ENCODE assay signal across 18 cellular contexts in genomic region chr5:66848749-66849641, GRCh38.
DNase-seq lines count a peak whose midpoint lies in the region; ATAC-seq and TF ChIP-seq lines count a peak whose summit lies in the region.
"Had no signal": no experiment of that assay in that cellular context is flagged by ENCODE, and none has a peak within 500 bp of the region (broad histone marks: within the 10 kb centered on the region; RNA-seq: fewer than 3 reads in every experiment).

No MANE protein-coding gene starts in this region.

- no peaks in the 10 kb centered on the region for H3K79me2 ChIP-seq in hepatocyte

- H4K5ac ChIP-seq in IMR-90 (ENCODE audit: low read depth, low read length) = no peak overlapping the region

- peak overlapping the region; percentile 86 for H4K91ac ChIP-seq in IMR-90 (ENCODE audit: insufficient read depth, low read depth, low read length)

- H4K8ac ChIP-seq in IMR-90 (ENCODE audit: low read depth in 2 of 2, low read length in 2 of 2) = peak overlapping the region; percentile 47 to 50; a peak in 2 of 4 replicates

- H3K14ac ChIP-seq in IMR-90 (replicated peaks; ENCODE audit: low read depth, low read length) = peak overlapping the region; percentile 56; the same call in 1 of the 2 replicates

- H3K4me2 ChIP-seq in IMR-90 (ENCODE audit: low read depth, low read length) (peak overlapping the region; percentile 42; the same call in 1 of the 2 replicates), hepatocyte (no peak overlapping the region)

- H3K4ac ChIP-seq in IMR-90 (ENCODE audit: low read depth, low read length) = peak overlapping the region; percentile 80

- H3K4me3 Mint-ChIP-seq in CD4-positive, alpha-beta memory T cell = no peak overlapping the region
- H3K4me3 Mint-ChIP-seq: natural killer cell treated with Interleukin-12 subunit alpha and Interleukin-12 subunit beta and Interleukin-15 and Interleukin-18, amount 100 ng/mL, for 72 hours; WTC11 had no signal

- H3K27ac ChIP-seq in IMR-90 (ENCODE audit: insufficient read depth, low read length) (peak overlapping the region; percentile 40; the same call in 1 of the 2 replicates), brain microvascular endothelial cell (no peak overlapping the region), hepatocyte (peak overlapping the region; percentile 57)
- no peak overlapping the region for H3K27ac ChIP-seq in CD4-positive, alpha-beta memory T cell (ENCODE audit: low read depth, low read length)

- CTCF ChIA-PET in IMR-90 (lab: Yijun Ruan, JAX) = interaction anchor here (1.5 kb wide), 1 partner anchor 10 kb away, joined by 3 read pairs; no protein-coding TSS in a partner anchor
- CTCF ChIA-PET in CD4-positive, alpha-beta memory T cell (lab: Charles Lee; ENCODE audit: partially characterized antibody) = interaction anchor here (1.4 kb wide), 1 partner anchor 9 kb away, joined by 5 read pairs; no protein-coding TSS in a partner anchor

- peak overlapping the region; percentile 58; the same call in 1 of the 2 replicates for H2AK5ac ChIP-seq in IMR-90 (ENCODE audit: low read depth, low read length)

- H2AFZ ChIP-seq in IMR-90 (replicated peaks; ENCODE audit: low read length, poor library complexity) (no peak overlapping the region), hepatocyte (no peak overlapping the region)

- H2BK15ac ChIP-seq in IMR-90 (ENCODE audit: low read depth, low read length) = 0 out of 3 replicates have a peak overlapping the region, but pooled peaks have one; percentile 27

- no peak for TF ChIP-seq POLR2A in IMR-90 (IDR thresholded peaks at IDR 0.05; ENCODE audit: low read depth, low read length)

- no CpG with 5 or more reads among the region's 10 CpGs for WGBS in IMR-90 (ENCODE audit: extremely low coverage in 2 of 2, insufficient read length in 1 of 2), 2 experiments
- WGBS in hepatocyte (ENCODE audit: low lambda C conversion rate, missing lambda C conversion rate) = 68% methylated on average over 10 of the region's 10 CpGs

- no peaks in the 10 kb centered on the region for H3K36me3 Mint-ChIP-seq in CD4-positive, alpha-beta memory T cell
- H3K36me3 Mint-ChIP-seq: WTC11 had no signal

- no peak overlapping the region for H3K56ac ChIP-seq in IMR-90 (ENCODE audit: extremely low read depth, insufficient read depth, low read length)

- in situ Hi-C loops in IMR-90 (cut with MboI; ENCODE audit: low sequenced_read_pairs) (no loop called here), brain microvascular endothelial cell (cut with HindIII; ENCODE audit: low pct_ligation_motif_present, low sequenced_read_pairs) (no loop called here)

- no peak overlapping the region for H3K27ac Mint-ChIP-seq in CD4-positive, alpha-beta memory T cell
- H3K27ac Mint-ChIP-seq: WTC11 had no signal

- no peak overlapping the region for H3K23ac ChIP-seq in IMR-90 (ENCODE audit: low read depth, low read length)

- peak; percentile 51; the same call in 1 of the 2 replicates for ATAC-seq in IMR-90 (ENCODE audit: low read depth)
- ATAC-seq in HG03565 (IDR thresholded peaks at IDR 0.05; ENCODE audit: unreplicated experiment) = no peak
- ATAC-seq: WTC11 had no signal

- POLR2A ChIA-PET in IMR-90 (lab: Charles Lee; ENCODE audit: unreplicated experiment) = no interaction called here
- POLR2A ChIA-PET in CD4-positive, alpha-beta memory T cell (lab: Charles Lee; ENCODE audit: partially characterized antibody) = no interaction called here

- peaks cover 0 to 2% (median 0%) of the 10 kb centered on the region in 8 donors for H3K9me3 Mint-ChIP-seq in CD4-positive, alpha-beta memory T cell
- H3K9me3 Mint-ChIP-seq: natural killer cell treated with Interleukin-12 subunit alpha and Interleukin-12 subunit beta and Interleukin-15 and Interleukin-18, amount 100 ng/mL, for 72 hours had no signal

- peak overlapping the region; percentile 91 for H2BK20ac ChIP-seq in IMR-90 (ENCODE audit: low read depth, low read length)

- H2AK9ac ChIP-seq in IMR-90 (replicated peaks; ENCODE audit: low read depth, low read length, poor library complexity) = no peak overlapping the region

- no peaks in the 10 kb centered on the region for H3K27me3 ChIP-seq in IMR-90 (ENCODE audit: control insufficient read depth, insufficient read depth, low read length)
- no peaks in the 10 kb centered on the region for H3K27me3 ChIP-seq in brain microvascular endothelial cell (replicated peaks)
- no peaks in the 10 kb centered on the region for H3K27me3 ChIP-seq in hepatocyte
- H3K27me3 ChIP-seq in CD4-positive, alpha-beta memory T cell (ENCODE audit: insufficient read depth, low read length) = no peaks in the 10 kb centered on the region

- H3K9me1 ChIP-seq in IMR-90 (ENCODE audit: insufficient read depth, low read length) = no peaks in the 10 kb centered on the region

- peaks cover 5 to 9% of the 10 kb centered on the region in 2 donors for H3K27me3 Mint-ChIP-seq in CD4-positive, alpha-beta memory T cell

- H3K18ac ChIP-seq in IMR-90 (ENCODE audit: low read depth, low read length) = peak overlapping the region; percentile 41; the same call in 1 of the 2 replicates

- no peaks in the 10 kb centered on the region for H3K9me2 ChIP-seq in hepatocyte (replicated peaks; ENCODE audit: insufficient read depth)

- no peaks in the 10 kb centered on the region for H3K4me1 Mint-ChIP-seq in CD4-positive, alpha-beta memory T cell

- intact Hi-C loops in IMR-90 (cut with micrococcal nuclease) = no loop called here
- intact Hi-C loops in CD4-positive, alpha-beta memory T cell (cut with micrococcal nuclease) = no loop called here

- no peak overlapping the region for H3K4me3 ChIP-seq in AG10803 (ENCODE audit: low read length)
- H3K4me3 ChIP-seq in IMR-90 (ENCODE audit: insufficient read depth, low read depth, low read length) = no peak overlapping the region
- H3K4me3 ChIP-seq in brain microvascular endothelial cell (ENCODE audit: low read depth, low read length) = no peak overlapping the region
- no peak overlapping the region for H3K4me3 ChIP-seq in hepatocyte
- H3K4me3 ChIP-seq in CD4-positive, alpha-beta memory T cell (ENCODE audit: low read length in 2 of 2) = no peak overlapping the region

- peak overlapping the region; percentile 80 for H2BK120ac ChIP-seq in IMR-90 (ENCODE audit: low read depth, low read length)

- no peaks in the 10 kb centered on the region for H3K36me3 ChIP-seq in IMR-90 (ENCODE audit: control insufficient read depth, insufficient read depth, low read length)
- no peaks in the 10 kb centered on the region for H3K36me3 ChIP-seq in brain microvascular endothelial cell (replicated peaks)
- no peaks in the 10 kb centered on the region for H3K36me3 ChIP-seq in hepatocyte (replicated peaks; ENCODE audit: insufficient read depth, low read depth)
- no peaks in the 10 kb centered on the region for H3K36me3 ChIP-seq in CD4-positive, alpha-beta memory T cell (ENCODE audit: insufficient read depth, low read length)

- BruUV-seq in IMR-90 (replicated peaks; lab: Mats Ljungman, UMichigan) = no TSS peak

- H2BK5ac ChIP-seq in IMR-90 (ENCODE audit: low read depth, low read length, poor library complexity, severe bottlenecking) = no peak overlapping the region

- no peaks in the 10 kb centered on the region for H3K79me1 ChIP-seq in IMR-90 (ENCODE audit: low read depth in 1 of 2, low read length in 2 of 2)

- no peak overlapping the region for H3K9ac ChIP-seq in IMR-90 (ENCODE audit: low read depth, low read length)

- peak; percentile 65 for DNase-seq in AG10803 (ENCODE audit: low read depth)
- DNase-seq in IMR-90 = peak; percentile 79
- DNase-seq in brain microvascular endothelial cell = peak; percentile 23
- no peak for DNase-seq in hepatocyte (ENCODE audit: low spot score)
- DNase-seq in mucosa of gallbladder (ENCODE audit: low spot score) = no peak
- no peak for DNase-seq in NCI-H524 (lab: John Stamatoyannopoulos, UW)
- no peak for DNase-seq in CD4-positive, alpha-beta memory T cell
- DNase-seq: activated effector memory CD4-positive, alpha-beta T cell treated with anti-CD3 and anti-CD28 coated beads, Interleukin-2, amount 50 U/mL, for 16 hours; AML-193; DMS153; foreskin melanocyte; Karpas-422; NCI-H1436 treated with DMSO at 0.1 percent for 48 hours; NCI-H446 treated with DMSO at 0.1 percent for 48 hours; substantia nigra had no signal

- TF ChIP-seq CTCF in AG10803 (conservative IDR thresholded peaks at IDR 0.05; ENCODE audit: low read length) (no peak), IMR-90 (conservative IDR thresholded peaks at IDR 0.05; ENCODE audit: low read depth, low read length) (no peak), brain microvascular endothelial cell (IDR thresholded peaks at IDR 0.05; ENCODE audit: low read depth, low read length, missing control alignments) (no peak), hepatocyte (IDR thresholded peaks at IDR 0.05; ENCODE audit: poor library complexity) (no peak)

- H3K4me1 ChIP-seq in IMR-90 (ENCODE audit: control insufficient read depth, insufficient read depth, low read length) = peaks cover 5% of the 10 kb centered on the region; the same call in 1 of the 2 replicates
- peaks cover 15% of the 10 kb centered on the region for H3K4me1 ChIP-seq in hepatocyte (ENCODE audit: insufficient read depth)
- no peaks in the 10 kb centered on the region for H3K4me1 ChIP-seq in CD4-positive, alpha-beta memory T cell (ENCODE audit: insufficient read depth, low read length)

- dilution Hi-C loops in IMR-90 (cut with HindIII; ENCODE audit: low sequenced_read_pairs, unreplicated experiment) = no loop called here

- H3K9me3 ChIP-seq in IMR-90 (ENCODE audit: control insufficient read depth, insufficient read depth, low read length) (no peaks in the 10 kb centered on the region), hepatocyte (ENCODE audit: low read depth) (no peaks in the 10 kb centered on the region)
- no peaks in the 10 kb centered on the region for H3K9me3 ChIP-seq in CD4-positive, alpha-beta memory T cell (ENCODE audit: control insufficient read depth in 1 of 2, low read length in 2 of 2)

- H4K20me1 ChIP-seq in IMR-90 (ENCODE audit: insufficient read depth, low read length) (no peaks in the 10 kb centered on the region), hepatocyte (ENCODE audit: insufficient read depth, poor library complexity, severe bottlenecking) (no peaks in the 10 kb centered on the region)

- no peak for TF ChIP-seq RAD21 in IMR-90 (IDR thresholded peaks at IDR 0.05; ENCODE audit: low read length)

TF ChIP-seq in IMR-90, 13 proteins besides CTCF, POLR2A, EP300 and RAD21 (continues in another document):
- TF ChIP-seq BHLHE40 (IDR thresholded peaks at IDR 0.05; ENCODE audit: low read depth, low read length) = no peak
- TF ChIP-seq SMC3 (IDR thresholded peaks at IDR 0.05; ENCODE audit: low read depth, low read length) = no peak
- no peak for TF ChIP-seq MAFK (IDR thresholded peaks at IDR 0.05; ENCODE audit: low read depth, low read length)
- no peak for TF ChIP-seq USF2 (IDR thresholded peaks at IDR 0.05; ENCODE audit: low read depth, low read length)
- TF ChIP-seq RFX5 (IDR thresholded peaks at IDR 0.05; ENCODE audit: low read depth, low read length) = no peak
- TF ChIP-seq CHD1 (IDR thresholded peaks at IDR 0.05; ENCODE audit: low read depth, low read length) = no peak

Comparison
In these comparisons a context has a peak if more than half of its experiments do, and no peak if none do; other contexts are left out.
1. DNase-seq: peak in AG10803 (single experiment), IMR-90 (single experiment) and brain microvascular endothelial cell (single experiment); none in hepatocyte (single experiment), mucosa of gallbladder (single experiment), NCI-H524 (0 of 2) and CD4-positive, alpha-beta memory T cell (0 of 5).
2. H3K27ac ChIP-seq: peak in IMR-90 (single experiment) and hepatocyte (single experiment); none in brain microvascular endothelial cell (single experiment) and CD4-positive, alpha-beta memory T cell (single experiment).